ENCODE assay signal across 12 cellular contexts in the genomic region with DNA sequence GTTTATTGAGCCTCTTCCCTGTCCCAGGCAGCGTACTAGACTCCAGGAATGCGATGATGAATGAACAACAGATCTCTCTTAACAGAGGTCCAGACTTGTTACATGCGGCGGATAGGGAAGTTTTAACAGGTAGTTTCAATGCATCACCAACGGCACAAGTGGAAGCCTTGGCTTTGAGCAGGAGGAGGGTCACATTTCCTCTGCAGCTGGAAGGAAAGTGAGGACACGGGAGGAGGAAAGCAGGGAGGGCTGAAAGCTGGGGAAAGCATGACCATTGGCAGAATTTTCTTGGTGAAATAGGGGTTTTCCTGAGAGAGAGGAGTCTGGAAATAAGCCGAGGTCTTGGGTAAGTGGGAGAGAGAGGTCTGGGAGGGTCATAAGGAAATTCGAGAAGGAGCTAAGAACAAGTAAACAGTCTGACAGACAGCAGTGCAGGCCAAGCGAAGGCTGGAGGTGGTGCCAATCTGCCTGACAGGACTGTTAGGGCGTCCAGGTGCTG. TPM values are rescaled to one million over a fixed set of nuclear protein-coding genes. Genes with fewer than 3 reads are reported as not detected.
DNase-seq lines count a peak whose midpoint lies in the region; ATAC-seq, FAIRE-seq and TF ChIP-seq lines count a peak whose summit lies in the region.
"Had no signal": no experiment of that assay in that cellular context is flagged by ENCODE, and none has a peak within 500 bp of the region (broad histone marks: within the 10 kb centered on the region; RNA-seq: fewer than 3 reads in every experiment).

No MANE protein-coding gene starts in this region.

- POLR2A ChIA-PET in HepG2 (lab: Yijun Ruan, JAX) = no interaction called here

- H3K27ac ChIP-seq in mesenchymal stem cell (ENCODE audit: low read length, poor library complexity, severe bottlenecking) (no peak overlapping the region), thoracic aorta (peak overlapping the region; percentile 40 to 59), colonic mucosa (no peak overlapping the region), HepG2 (ENCODE audit: extremely low read length, insufficient read depth, low read length) (no peak overlapping the region)
- H3K27ac ChIP-seq: A549 had no signal

- H3K36me3 ChIP-seq in mesenchymal stem cell (ENCODE audit: control insufficient read depth in 1 of 2, insufficient read depth in 2 of 2, low read depth in 1 of 2, low read length in 2 of 2) = no peaks in the 10 kb centered on the region
- no peaks in the 10 kb centered on the region for H3K36me3 ChIP-seq in thoracic aorta
- no peaks in the 10 kb centered on the region for H3K36me3 ChIP-seq in colonic mucosa
- H3K36me3 ChIP-seq in HepG2 (replicated peaks in 1 of 2; ENCODE audit: control insufficient read depth in 1 of 2, insufficient read depth in 2 of 2, low read length in 2 of 2) = no peaks in the 10 kb centered on the region

- H3K9ac ChIP-seq in mesenchymal stem cell (ENCODE audit: low read length) = peak overlapping the region; percentile 10
- no peak overlapping the region for H3K9ac ChIP-seq in colonic mucosa (ENCODE audit: low read depth in 2 of 2, low read length in 2 of 2)
- H3K9ac ChIP-seq in HepG2 (ENCODE audit: insufficient read depth, low read depth, low read length) = no peak overlapping the region

- TF ChIP-seq CTCF in brain (conservative IDR thresholded peaks at IDR 0.05) = no peak
- no peak for TF ChIP-seq CTCF in thoracic aorta (IDR thresholded peaks at IDR 0.05)
- no peak for TF ChIP-seq CTCF in colonic mucosa (IDR thresholded peaks at IDR 0.05)
- TF ChIP-seq CTCF in HepG2 (CRISPR knock-in tag; IDR thresholded peaks at IDR 0.05) = no peak

- H3K14ac ChIP-seq in mesenchymal stem cell (ENCODE audit: low read length in 2 of 2) = no peak overlapping the region

- in situ Hi-C loops in HepG2 (cut with HindIII; ENCODE audit: extremely low pct_ligation_motif_present, low pct_unique_long_range_greater_than_20kb) = no loop called here

- no peak for FAIRE-seq in HepG2 (lab: Jason Lieb, UNC)
- FAIRE-seq: A549, small intestine had no signal

- no peak overlapping the region for H4K91ac ChIP-seq in mesenchymal stem cell (ENCODE audit: low read length)

- no peak overlapping the region for H2AK5ac ChIP-seq in mesenchymal stem cell (ENCODE audit: low read length, severe bottlenecking)

- peak; percentile 35 for DNase-seq in NCI-H2196 (lab: John Stamatoyannopoulos, UW; ENCODE audit: unreplicated experiment)
- no peak for DNase-seq in NCI-H2196 treated with DMSO at 0.1 percent for 48 hours (lab: John Stamatoyannopoulos, UW; ENCODE audit: unreplicated experiment)
- DNase-seq in mesenchymal stem cell = peak; percentile 68
- no peak for DNase-seq in thoracic aorta (ENCODE audit: low spot score)
- no peak for DNase-seq in colonic mucosa
- DNase-seq in HepG2 (ENCODE audit: low spot score) = no peak
- no peak for DNase-seq in activated T-cell treated with anti-CD3 and anti-CD28 coated beads for 4 hours
- DNase-seq: small intestine had no signal

- H3K4me1 ChIP-seq in mesenchymal stem cell (ENCODE audit: control insufficient read depth, insufficient read depth, low read depth, low read length) (peaks cover 5% of the 10 kb centered on the region), thoracic aorta (ENCODE audit: control insufficient read depth in 1 of 2, low read depth in 2 of 2) (peaks cover 0 to 24% of the 10 kb centered on the region in 2 donors), colonic mucosa (peaks cover 5% of the 10 kb centered on the region), HepG2 (ENCODE audit: insufficient read depth, low read length) (peaks cover 11% of the 10 kb centered on the region)

- no peak overlapping the region for H3K4me2 ChIP-seq in mesenchymal stem cell (ENCODE audit: low read length, poor library complexity, severe bottlenecking)
- no peak overlapping the region for H3K4me2 ChIP-seq in HepG2 (ENCODE audit: low read depth, low read length)
- H3K4me2 ChIP-seq: A549 had no signal

- H3K18ac ChIP-seq in mesenchymal stem cell (ENCODE audit: low read depth in 1 of 2, low read length in 2 of 2) = peak overlapping the region in 1 of 2 experiments; percentile 17

- H3K9me3 Mint-ChIP-seq in brain = no peaks in the 10 kb centered on the region
- H3K9me3 Mint-ChIP-seq: dendritic cell treated with granulocyte-macrophage colony-stimulating factor and Interleukin-4, amounts not matched to agents 40 ng/mL and 50 ng/mL, for 4 days had no signal

- peak overlapping the region in 1 of 5 experiments; percentile 14 for H3K4me3 Mint-ChIP-seq in brain
- H3K4me3 Mint-ChIP-seq: activated naive CD8-positive, alpha-beta T cell; dendritic cell treated with granulocyte-macrophage colony-stimulating factor and Interleukin-4, amounts not matched to agents 40 ng/mL and 50 ng/mL, for 4 days had no signal

- no peak overlapping the region for H2BK15ac ChIP-seq in mesenchymal stem cell (ENCODE audit: low read depth, poor library complexity, severe bottlenecking)

- no peak overlapping the region for H2BK5ac ChIP-seq in mesenchymal stem cell (ENCODE audit: low read depth, low read length, poor library complexity, severe bottlenecking)

- no peak for TF ChIP-seq EP300 in HepG2 (IDR thresholded peaks at IDR 0.05; ENCODE audit: low read depth in 2 of 2, low read length in 2 of 2)
- no peak for TF ChIP-seq EP300 in HepG2 (CRISPR knock-in tag; IDR thresholded peaks at IDR 0.05; ENCODE audit: borderline replicate concordance)

- no peaks in the 10 kb centered on the region for H3K79me2 ChIP-seq in HepG2 (ENCODE audit: insufficient read depth, low read length)

- H3K36me3 Mint-ChIP-seq in brain = no peaks in the 10 kb centered on the region
- H3K36me3 Mint-ChIP-seq: activated naive CD8-positive, alpha-beta T cell had no signal

- intact Hi-C loops in colonic mucosa (cut with DNase I) = no loop called here
- intact Hi-C loops in HepG2 (cut with micrococcal nuclease; ENCODE audit: unreplicated experiment) = no loop called here

- no peak overlapping the region for H2BK12ac ChIP-seq in mesenchymal stem cell (ENCODE audit: low read length in 2 of 2)

- H3K9me3 ChIP-seq in mesenchymal stem cell (ENCODE audit: control insufficient read depth, low read length) = no peaks in the 10 kb centered on the region
- H3K9me3 ChIP-seq in thoracic aorta = no peaks in the 10 kb centered on the region
- no peaks in the 10 kb centered on the region for H3K9me3 ChIP-seq in colonic mucosa
- no peaks in the 10 kb centered on the region for H3K9me3 ChIP-seq in HepG2 (ENCODE audit: low read length)
- H3K9me3 ChIP-seq: A549 had no signal

- no peak overlapping the region for H3K23ac ChIP-seq in mesenchymal stem cell (ENCODE audit: low read length in 2 of 2)

- WGBS in mesenchymal stem cell = 64% methylated on average over 9 of the region's 10 CpGs
- 37% methylated on average over 10 of the region's 10 CpGs for WGBS in HepG2 (ENCODE audit: low lambda C conversion rate)

- no peak overlapping the region for H4K8ac ChIP-seq in mesenchymal stem cell (ENCODE audit: low read length)

- H2BK120ac ChIP-seq in mesenchymal stem cell (ENCODE audit: low read depth, low read length) = no peak overlapping the region

- H3K4me3 ChIP-seq in mesenchymal stem cell (ENCODE audit: insufficient read depth in 1 of 2, low read depth in 1 of 2, low read length in 2 of 2) (no peak overlapping the region), thoracic aorta (no peak overlapping the region), colonic mucosa (no peak overlapping the region), HepG2 (replicated peaks in 1 of 3; ENCODE audit: insufficient read depth in 1 of 3, low read depth in 2 of 3, low read length in 3 of 3) (no peak overlapping the region)
- H3K4me3 ChIP-seq: A549 had no signal

- H3K79me1 ChIP-seq in mesenchymal stem cell (replicated peaks; ENCODE audit: low read length, poor library complexity, severe bottlenecking) = no peaks in the 10 kb centered on the region

- BruUV-seq in HepG2 (replicated peaks; lab: Mats Ljungman, UMichigan) = no TSS peak

- peak overlapping the region in 3 of 5 experiments; percentile 0 to 70 (median 59) for H3K27ac Mint-ChIP-seq in brain
- H3K27ac Mint-ChIP-seq: activated naive CD8-positive, alpha-beta T cell; dendritic cell treated with granulocyte-macrophage colony-stimulating factor and Interleukin-4, amounts not matched to agents 40 ng/mL and 50 ng/mL, for 4 days had no signal

- peaks cover 24% of the 10 kb centered on the region for H3K4me1 Mint-ChIP-seq in brain

- H3K27me3 ChIP-seq in mesenchymal stem cell (ENCODE audit: control insufficient read depth in 1 of 2, insufficient read depth in 1 of 2, low read length in 2 of 2) = no peaks in the 10 kb centered on the region
- H3K27me3 ChIP-seq in thoracic aorta (replicated peaks; ENCODE audit: insufficient read depth) = no peaks in the 10 kb centered on the region
- no peaks in the 10 kb centered on the region for H3K27me3 ChIP-seq in colonic mucosa
- peaks cover 1 to 8% of the 10 kb centered on the region in 2 experiments; a peak in 1 of 5 replicates for H3K27me3 ChIP-seq in HepG2 (ENCODE audit: control insufficient read depth in 1 of 2, insufficient read depth in 2 of 2, low read length in 2 of 2)

- no peaks in the 10 kb centered on the region for H4K20me1 ChIP-seq in HepG2 (ENCODE audit: insufficient read depth, low read length)

- TF ChIP-seq POLR2A in HepG2 (IDR thresholded peaks at IDR 0.05; ENCODE audit: insufficient read depth in 1 of 2, low read depth in 2 of 2, low read length in 2 of 2) = no peak

- peaks cover 52% of the 10 kb centered on the region for H3K27me3 Mint-ChIP-seq in brain

- ATAC-seq in thoracic aorta (ENCODE audit: insufficient number of reproducible peaks, low FRiP score, low read depth) (no peak), HepG2 (no peak)
- ATAC-seq: A549 had no signal

- H3K4ac ChIP-seq in mesenchymal stem cell (ENCODE audit: low read depth in 1 of 2, low read length in 2 of 2) = no peak overlapping the region

- no peak for TF ChIP-seq RAD21 in HepG2 (CRISPR knock-in tag; IDR thresholded peaks at IDR 0.05)

- H2AFZ ChIP-seq in mesenchymal stem cell (ENCODE audit: low read depth, low read length) = no peak overlapping the region
- no peak overlapping the region for H2AFZ ChIP-seq in HepG2 (ENCODE audit: low read length)

- CTCF ChIA-PET in HepG2 (lab: Yijun Ruan, JAX; ENCODE audit: low intra/inter-chr PET ratio, low total read pairs) = no interaction called here

RNA-seq across cellular contexts. Expression of gene BHLHE41, which starts 15.4 kb away (rescaled TPM):
- polyA plus RNA-seq in brain (ENCODE audit: insufficient read depth, low read depth, low replicate concordance) (24.7 TPM), HepG2 (2011; rRNA removed) (0.03 and 0.13 TPM in 2 replicates)
- polyA plus RNA-seq in mesenchymal stem cell (2013, experiment 1 of 2) = 10.1 TPM
- polyA plus RNA-seq in mesenchymal stem cell (2013, experiment 2 of 2) = 9.7 TPM
- total RNA-seq in thoracic aorta (10 to 100 TPM in 1 of 2 donors, 1 to 10 TPM in 1; 7.5 to 29.8 TPM), colonic mucosa (10 to 100 TPM; 13.3 to 31.8 TPM), HepG2 (2016; rRNA removed; fragmentation: Illumina TruSeq; extraction: Trizol) (not detected in 2 replicates)
- total RNA-seq in HepG2 (2016; cell fraction: cytosol; rRNA removed; fragmentation: Illumina TruSeq; extraction: Trizol; ENCODE audit: low read depth) = not detected in 2 replicates
- total RNA-seq in HepG2 (2016; cell fraction: insoluble cytoplasmic fraction; rRNA removed; fragmentation: Illumina TruSeq; extraction: Trizol) = not detected in 2 replicates
- not detected in 2 replicates for total RNA-seq in HepG2 (2016; cell fraction: membrane; rRNA removed; fragmentation: Illumina TruSeq; extraction: Trizol)
- total RNA-seq in HepG2 (2016; cell fraction: nucleus; rRNA removed; fragmentation: Illumina TruSeq; extraction: Trizol) = not detected in 2 replicates
- 0.01 TPM in 2 replicates for polyA plus RNA-seq in HepG2 (2011; cell fraction: cytosol; rRNA removed)
- 0.08 and 0.40 TPM in 2 replicates for polyA plus RNA-seq in HepG2 (2011; cell fraction: nucleus; rRNA removed)
- polyA plus RNA-seq in HepG2 (2012) = not detected in 2 replicates
- not detected in 2 replicates for polyA plus RNA-seq in HepG2 (2016; cell fraction: cytosol; fragmentation: Illumina TruSeq; extraction: Trizol; ENCODE audit: low read depth)
- not detected in 2 replicates for polyA plus RNA-seq in HepG2 (2016; cell fraction: insoluble cytoplasmic fraction; fragmentation: Illumina TruSeq; extraction: Trizol; ENCODE audit: low read depth)
- not detected in 2 replicates for polyA plus RNA-seq in HepG2 (2016; cell fraction: membrane; fragmentation: Illumina TruSeq; extraction: Trizol; ENCODE audit: low read depth)
- polyA plus RNA-seq in HepG2 (2016; cell fraction: nucleus; fragmentation: Illumina TruSeq; extraction: Trizol; ENCODE audit: insufficient read depth, low read depth) = 0.15 TPM in 1 of 2 replicates, not detected in the other
- polyA minus RNA-seq in HepG2 (2011; rRNA and poly(A)+ RNA removed; ENCODE audit: low replicate concordance) = 0.06 TPM in 1 of 2 replicates, not detected in the other
- polyA minus RNA-seq in HepG2 (2011; cell fraction: cytosol; rRNA and poly(A)+ RNA removed) = not detected in 2 replicates
- polyA minus RNA-seq in HepG2 (2011; cell fraction: nucleus; rRNA and poly(A)+ RNA removed) = not detected in 2 replicates

Comparison
In these comparisons a context has a peak if more than half of its experiments do, and no peak if none do; other contexts are left out.
1. DNase-seq: peak in NCI-H2196 (single experiment) and mesenchymal stem cell (single experiment); none in NCI-H2196 treated with DMSO at 0.1 percent for 48 hours (single experiment), thoracic aorta (single experiment), colonic mucosa (single experiment), HepG2 (single experiment) and activated T-cell treated with anti-CD3 and anti-CD28 coated beads for 4 hours (single experiment).
2. H3K27ac ChIP-seq: peak in thoracic aorta (2 of 2); none in mesenchymal stem cell (single experiment), colonic mucosa (single experiment) and HepG2 (single experiment).
3. RNA of gene BHLHE41, which starts 15.4 kb away (total RNA-seq): 13.3 to 31.8 TPM in colonic mucosa and 7.5 to 29.8 TPM in thoracic aorta; not detected in HepG2; every median in the first group is over 4 times any median in the second.